In genomic region chr7:86645676-86646276, GRCh38 we compare ENCODE assay signal across 1 cellular context.
TF ChIP-seq lines count a peak whose summit lies in the region.

No MANE protein-coding gene starts in this region.

TF ChIP-seq in GM23338, 12 proteins besides CTCF, POLR2A, EP300 and RAD21 (continued from another document):
- TF ChIP-seq, protein P1, sequence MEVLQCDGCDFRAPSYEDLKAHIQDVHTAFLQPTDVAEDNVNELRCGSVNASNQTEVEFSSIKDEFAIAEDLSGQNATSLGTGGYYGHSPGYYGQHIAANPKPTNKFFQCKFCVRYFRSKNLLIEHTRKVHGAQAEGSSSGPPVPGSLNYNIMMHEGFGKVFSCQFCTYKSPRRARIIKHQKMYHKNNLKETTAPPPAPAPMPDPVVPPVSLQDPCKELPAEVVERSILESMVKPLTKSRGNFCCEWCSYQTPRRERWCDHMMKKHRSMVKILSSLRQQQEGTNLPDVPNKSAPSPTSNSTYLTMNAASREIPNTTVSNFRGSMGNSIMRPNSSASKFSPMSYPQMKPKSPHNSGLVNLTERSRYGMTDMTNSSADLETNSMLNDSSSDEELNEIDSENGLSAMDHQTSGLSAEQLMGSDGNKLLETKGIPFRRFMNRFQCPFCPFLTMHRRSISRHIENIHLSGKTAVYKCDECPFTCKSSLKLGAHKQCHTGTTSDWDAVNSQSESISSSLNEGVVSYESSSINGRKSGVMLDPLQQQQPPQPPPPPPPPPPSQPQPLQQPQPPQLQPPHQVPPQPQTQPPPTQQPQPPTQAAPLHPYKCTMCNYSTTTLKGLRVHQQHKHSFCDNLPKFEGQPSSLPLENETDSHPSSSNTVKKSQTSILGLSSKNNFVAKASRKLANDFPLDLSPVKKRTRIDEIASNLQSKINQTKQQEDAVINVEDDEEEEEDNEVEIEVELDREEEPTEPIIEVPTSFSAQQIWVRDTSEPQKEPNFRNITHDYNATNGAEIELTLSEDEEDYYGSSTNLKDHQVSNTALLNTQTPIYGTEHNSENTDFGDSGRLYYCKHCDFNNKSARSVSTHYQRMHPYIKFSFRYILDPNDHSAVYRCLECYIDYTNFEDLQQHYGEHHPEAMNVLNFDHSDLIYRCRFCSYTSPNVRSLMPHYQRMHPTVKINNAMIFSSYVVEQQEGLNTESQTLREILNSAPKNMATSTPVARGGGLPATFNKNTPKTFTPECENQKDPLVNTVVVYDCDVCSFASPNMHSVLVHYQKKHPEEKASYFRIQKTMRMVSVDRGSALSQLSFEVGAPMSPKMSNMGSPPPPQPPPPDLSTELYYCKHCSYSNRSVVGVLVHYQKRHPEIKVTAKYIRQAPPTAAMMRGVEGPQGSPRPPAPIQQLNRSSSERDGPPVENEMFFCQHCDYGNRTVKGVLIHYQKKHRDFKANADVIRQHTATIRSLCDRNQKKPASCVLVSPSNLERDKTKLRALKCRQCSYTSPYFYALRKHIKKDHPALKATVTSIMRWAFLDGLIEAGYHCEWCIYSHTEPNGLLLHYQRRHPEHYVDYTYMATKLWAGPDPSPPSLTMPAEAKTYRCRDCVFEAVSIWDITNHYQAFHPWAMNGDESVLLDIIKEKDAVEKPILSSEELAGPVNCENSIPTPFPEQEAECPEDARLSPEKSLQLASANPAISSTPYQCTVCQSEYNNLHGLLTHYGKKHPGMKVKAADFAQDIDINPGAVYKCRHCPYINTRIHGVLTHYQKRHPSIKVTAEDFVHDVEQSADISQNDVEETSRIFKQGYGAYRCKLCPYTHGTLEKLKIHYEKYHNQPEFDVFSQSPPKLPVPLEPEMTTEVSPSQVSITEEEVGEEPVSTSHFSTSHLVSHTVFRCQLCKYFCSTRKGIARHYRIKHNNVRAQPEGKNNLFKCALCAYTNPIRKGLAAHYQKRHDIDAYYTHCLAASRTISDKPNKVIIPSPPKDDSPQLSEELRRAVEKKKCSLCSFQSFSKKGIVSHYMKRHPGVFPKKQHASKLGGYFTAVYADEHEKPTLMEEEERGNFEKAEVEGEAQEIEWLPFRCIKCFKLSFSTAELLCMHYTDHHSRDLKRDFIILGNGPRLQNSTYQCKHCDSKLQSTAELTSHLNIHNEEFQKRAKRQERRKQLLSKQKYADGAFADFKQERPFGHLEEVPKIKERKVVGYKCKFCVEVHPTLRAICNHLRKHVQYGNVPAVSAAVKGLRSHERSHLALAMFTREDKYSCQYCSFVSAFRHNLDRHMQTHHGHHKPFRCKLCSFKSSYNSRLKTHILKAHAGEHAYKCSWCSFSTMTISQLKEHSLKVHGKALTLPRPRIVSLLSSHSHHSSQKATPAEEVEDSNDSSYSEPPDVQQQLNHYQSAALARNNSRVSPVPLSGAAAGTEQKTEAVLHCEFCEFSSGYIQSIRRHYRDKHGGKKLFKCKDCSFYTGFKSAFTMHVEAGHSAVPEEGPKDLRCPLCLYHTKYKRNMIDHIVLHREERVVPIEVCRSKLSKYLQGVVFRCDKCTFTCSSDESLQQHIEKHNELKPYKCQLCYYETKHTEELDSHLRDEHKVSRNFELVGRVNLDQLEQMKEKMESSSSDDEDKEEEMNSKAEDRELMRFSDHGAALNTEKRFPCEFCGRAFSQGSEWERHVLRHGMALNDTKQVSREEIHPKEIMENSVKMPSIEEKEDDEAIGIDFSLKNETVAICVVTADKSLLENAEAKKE (CRISPR knock-in tag; IDR thresholded peaks at IDR 0.05), result no peak
- TF ChIP-seq NANOG (IDR thresholded peaks at IDR 0.05; ENCODE audit: borderline replicate concordance), result no peak
- no peak for TF ChIP-seq JUNB (IDR thresholded peaks at IDR 0.05; ENCODE audit: unreplicated experiment)
- no peak for TF ChIP-seq POLR2AphosphoS5 (IDR thresholded peaks at IDR 0.05; ENCODE audit: low read depth)
- TF ChIP-seq STAT1 (IDR thresholded peaks at IDR 0.05; ENCODE audit: unreplicated experiment), result no peak
